ENCODE assay signal across 20 cellular contexts in genomic region chr1:226877669-226878068, GRCh38. TPM values are rescaled to one million over a fixed set of nuclear protein-coding genes. Genes with fewer than 3 reads are reported as not detected.
DNase-seq lines count a peak whose midpoint lies in the region; ATAC-seq and TF ChIP-seq lines count a peak whose summit lies in the region.
"Had no signal": no experiment of that assay in that cellular context is flagged by ENCODE, and none has a peak within 500 bp of the region (broad histone marks: within the 10 kb centered on the region; RNA-seq: fewer than 3 reads in every experiment).

No MANE protein-coding gene starts in this region.

- H3K27me3 ChIP-seq in CD4-positive, alpha-beta T cell (ENCODE audit: control insufficient read depth, insufficient read depth, low read length), result no peaks in the 10 kb centered on the region
- H3K27me3 ChIP-seq in foreskin keratinocyte (no peaks in the 10 kb centered on the region), spleen (replicated peaks in 1 of 7) (no peaks in the 10 kb centered on the region), heart right ventricle (no peaks in the 10 kb centered on the region)
- H3K27me3 ChIP-seq: MG63 had no signal

- no peaks in the 10 kb centered on the region for H3K9me3 Mint-ChIP-seq in CD4-positive, alpha-beta T cell
- H3K9me3 Mint-ChIP-seq: CD4-positive, alpha-beta memory T cell had no signal

- no peaks in the 10 kb centered on the region for H3K36me3 Mint-ChIP-seq in CD4-positive, alpha-beta T cell (ENCODE audit: low read depth)

- no peak overlapping the region for H3K4me3 ChIP-seq in spleen
- H3K4me3 ChIP-seq in heart right ventricle, result no peak overlapping the region
- H3K4me3 ChIP-seq: BLaER1, MG63 had no signal

- intact Hi-C loops in CD4-positive, alpha-beta T cell (cut with DNase I, micrococcal nuclease), result no loop called here
- intact Hi-C loops in spleen (cut with DNase I; ENCODE audit: low total_unique reads), result no loop called here
- intact Hi-C loops in heart right ventricle (cut with DNase I), result no loop called here

- WGBS in spleen, 5 donors, result 73 to 89% (median 80%) methylated on average over 7 of the region's 7 CpGs
- WGBS in heart right ventricle, 2 donors, result 75 to 90% methylated on average over 7 of the region's 7 CpGs

- H3K27ac Mint-ChIP-seq in CD4-positive, alpha-beta T cell, result no peak overlapping the region
- H3K27ac Mint-ChIP-seq: CD4-positive, alpha-beta memory T cell had no signal

- TF ChIP-seq CTCF in CD4-positive, alpha-beta T cell (IDR thresholded peaks at IDR 0.05), result no peak
- no peak for TF ChIP-seq CTCF in foreskin keratinocyte (conservative IDR thresholded peaks at IDR 0.05)
- no peak for TF ChIP-seq CTCF in spleen (IDR thresholded peaks at IDR 0.05 in 8 of 11, conservative IDR thresholded peaks at IDR 0.05 in 3 of 11)
- no peak for TF ChIP-seq CTCF in heart right ventricle (IDR thresholded peaks at IDR 0.05)

- H3K4me1 Mint-ChIP-seq in CD4-positive, alpha-beta T cell (ENCODE audit: low read depth), result peaks cover 10% of the 10 kb centered on the region

- POLR2A ChIA-PET in CD4-positive, alpha-beta T cell (lab: Charles Lee), result no interaction called here

- peak overlapping the region; percentile 17 for H3K4me3 Mint-ChIP-seq in CD4-positive, alpha-beta T cell
- H3K4me3 Mint-ChIP-seq: CD4-positive, alpha-beta memory T cell had no signal

- DNase-seq in activated CD8-positive, alpha-beta memory T cell treated with anti-CD3 and anti-CD28 coated beads, Interleukin-2, amount 50 U/mL, for 48 hours, result peak; percentile 13
- no peak for DNase-seq in activated CD8-positive, alpha-beta memory T cell treated with anti-CD3 and anti-CD28 coated beads for 24 hours
- DNase-seq in CD4-positive, alpha-beta T cell, result no peak
- DNase-seq in foreskin keratinocyte, result peak; percentile 37 to 61
- DNase-seq in spleen, result peak; percentile 56
- no peak for DNase-seq in heart right ventricle
- DNase-seq: CD4-positive, alpha-beta memory T cell; COR-L47; DMS53; KBM-7; MG63; NCI-H1105 treated with DMSO at 0.1 percent for 48 hours; NCI-H146; NCI-H1930; NCI-H446 treated with DMSO at 0.1 percent for 48 hours; NCI-H526; RPMI8226; SHP77 had no signal

- no peak overlapping the region for H3K27ac ChIP-seq in CD4-positive, alpha-beta T cell (ENCODE audit: low read depth, low read length)
- H3K27ac ChIP-seq in foreskin keratinocyte (no peak overlapping the region), spleen (no peak overlapping the region), heart right ventricle (no peak overlapping the region)
- H3K27ac ChIP-seq: BLaER1 had no signal

- no peak for TF ChIP-seq POLR2A in spleen (IDR thresholded peaks at IDR 0.05)

- no peaks in the 10 kb centered on the region for H3K9me3 ChIP-seq in CD4-positive, alpha-beta T cell (ENCODE audit: control insufficient read depth, low read length)
- H3K9me3 ChIP-seq in spleen, result no peaks in the 10 kb centered on the region
- no peaks in the 10 kb centered on the region for H3K9me3 ChIP-seq in heart right ventricle
- H3K9me3 ChIP-seq: BLaER1, MG63 had no signal

- no peak for ATAC-seq in CD4-positive, alpha-beta T cell (ENCODE audit: poor library complexity)
- ATAC-seq in foreskin keratinocyte (no peak), HG02763 (IDR thresholded peaks at IDR 0.05; ENCODE audit: unreplicated experiment) (no peak), heart right ventricle (no peak)

- H3K27me3 Mint-ChIP-seq in CD4-positive, alpha-beta T cell, result peaks cover under 1% of the 10 kb centered on the region
- H3K27me3 Mint-ChIP-seq: CD4-positive, alpha-beta memory T cell had no signal

- CTCF ChIA-PET in CD4-positive, alpha-beta T cell (lab: Charles Lee), result no interaction called here

- peaks cover 8% of the 10 kb centered on the region for H3K4me1 ChIP-seq in foreskin keratinocyte
- H3K4me1 ChIP-seq in spleen, result peaks cover 9 to 51% (median 33%) of the 10 kb centered on the region in 6 donors
- H3K4me1 ChIP-seq in heart right ventricle, result peaks cover 4 to 43% (median 13%) of the 10 kb centered on the region in 9 donors

- H3K36me3 ChIP-seq in spleen (peaks cover 0 to 68% (median 12%) of the 10 kb centered on the region in 6 donors), heart right ventricle (peaks cover 0 to 71% (median 6%) of the 10 kb centered on the region in 9 donors)
- H3K36me3 ChIP-seq: BLaER1 had no signal

RNA-seq across cellular contexts. Expression of gene PSEN2, which starts 7.3 kb away (rescaled TPM):
- 1 to 10 TPM in 1 of 2 experiments, under 1 TPM in 1; 0.81 to 1.2 TPM for total RNA-seq in CD4-positive, alpha-beta T cell
- total RNA-seq in foreskin keratinocyte (10.2 and 16.5 TPM in 2 replicates), spleen (10 to 100 TPM; 24.5 to 57.0 (median 38.3) TPM), heart right ventricle (10 to 100 TPM; 17.7 to 25.8 (median 20.2) TPM)
- polyA plus RNA-seq in foreskin keratinocyte (8.0 and 11.9 TPM in 2 replicates), spleen (10 to 100 TPM in 1 of 3 donors, 1 to 10 TPM in 2; 6.3 to 16.7 (median 8.9) TPM), heart right ventricle (10 to 100 TPM; 12.9 to 13.0 TPM)

Comparison
In these comparisons a context has a peak if more than half of its experiments do, and no peak if none do; other contexts are left out.
1. DNase-seq: peak in activated CD8-positive, alpha-beta memory T cell treated with anti-CD3 and anti-CD28 coated beads, Interleukin-2, amount 50 U/mL, for 48 hours (single experiment), foreskin keratinocyte (2 of 2) and spleen (single experiment); none in activated CD8-positive, alpha-beta memory T cell treated with anti-CD3 and anti-CD28 coated beads for 24 hours (single experiment), CD4-positive, alpha-beta T cell (0 of 10) and heart right ventricle (0 of 2).